ENCODE assay signal across 1 cellular context in the genomic region with DNA sequence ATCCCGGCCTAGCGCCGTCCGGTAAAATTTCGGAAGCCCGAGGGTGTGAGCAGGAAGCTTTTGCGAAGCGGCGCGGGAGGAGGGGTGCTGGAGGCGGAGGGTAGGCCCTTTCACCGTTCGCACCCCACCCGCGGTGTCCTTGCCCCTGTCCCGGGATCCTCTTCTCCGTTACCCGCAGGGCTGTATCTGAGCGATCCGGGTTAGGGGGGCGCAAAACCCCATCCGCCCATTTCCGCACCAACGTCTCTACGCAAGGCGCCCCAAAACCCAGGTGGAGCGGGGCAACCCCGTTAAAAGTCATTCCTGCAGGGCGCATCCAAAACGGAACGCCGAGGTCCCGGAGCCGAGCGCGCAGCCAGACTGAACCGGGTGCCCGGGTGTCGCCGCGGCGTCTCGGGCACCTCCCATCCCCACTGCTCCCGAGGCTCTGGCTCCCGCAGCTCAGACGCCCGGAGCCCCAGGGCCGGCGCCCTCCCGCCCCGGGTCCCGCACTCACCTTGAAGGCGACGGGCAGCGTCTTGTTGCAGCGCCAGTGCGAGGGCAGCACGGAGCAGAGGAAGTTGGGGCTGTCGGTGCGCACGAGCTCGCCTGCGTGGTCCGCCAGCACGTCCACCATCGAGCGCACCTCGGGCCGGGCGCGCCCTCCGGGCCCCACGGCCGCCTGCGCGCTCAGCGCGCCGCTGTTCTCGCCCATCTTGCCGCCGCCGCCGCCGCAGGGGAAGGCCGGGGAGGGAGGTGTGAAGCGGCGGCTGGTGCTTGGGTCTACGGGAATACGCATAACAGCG.
TF ChIP-seq lines count a peak whose summit lies in the region.

No MANE protein-coding gene starts in this region.

TF ChIP-seq in GM12878, 131 proteins besides CTCF, POLR2A, EP300 and RAD21 (continued from another document):
- TF ChIP-seq NKRF (conservative IDR thresholded peaks at IDR 0.05) (peak; percentile 61; the same call in 1 of the 2 replicates), MEF2A (IDR thresholded peaks at IDR 0.05; ENCODE audit: insufficient read depth, low read depth, low read length) (no peak), TCF7 (IDR thresholded peaks at IDR 0.05; ENCODE audit: borderline replicate concordance) (no peak), EED (IDR thresholded peaks at IDR 0.05; ENCODE audit: low read depth) (peak; percentile 44; the same call in 1 of the 2 replicates), IKZF1 (conservative IDR thresholded peaks at IDR 0.05) (peak; percentile 30; the same call in 1 of the 2 replicates), POLR2AphosphoS2 (IDR thresholded peaks at IDR 0.05; ENCODE audit: low read depth, low read length) (peak; percentile 79; the same call in 1 of the 2 replicates), CHD4 (IDR thresholded peaks at IDR 0.05) (no peak), GATAD2B (conservative IDR thresholded peaks at IDR 0.05; ENCODE audit: low read depth) (no peak; the same call in 1 of the 2 replicates), RB1 (IDR thresholded peaks at IDR 0.05; ENCODE audit: borderline replicate concordance) (peak; percentile 43; the same call in 1 of the 2 replicates), STAT1 (conservative IDR thresholded peaks at IDR 0.05) (0 out of 2 replicates have a peak, but pooled peaks have one; percentile 2), SIN3A (IDR thresholded peaks at IDR 0.05; ENCODE audit: low read depth, low read length) (0 out of 2 replicates have a peak, but pooled peaks have one; percentile 7), MXI1 (IDR thresholded peaks at IDR 0.05; ENCODE audit: low read depth, low read length) (peak; percentile 13; the same call in 1 of the 2 replicates), ATF2 (IDR thresholded peaks at IDR 0.05; ENCODE audit: low read length) (no peak), POLR2AphosphoS5 (IDR thresholded peaks at IDR 0.05; ENCODE audit: low read length) (peak; percentile 11; the same call in 1 of the 2 replicates), MTA3 (IDR thresholded peaks at IDR 0.05; ENCODE audit: borderline replicate concordance, low read length) (no peak), YY1 (IDR thresholded peaks at IDR 0.05; ENCODE audit: low read depth, low read length) (peak; percentile 36; the same call in 1 of the 2 replicates)
- TF ChIP-seq, protein P1, sequence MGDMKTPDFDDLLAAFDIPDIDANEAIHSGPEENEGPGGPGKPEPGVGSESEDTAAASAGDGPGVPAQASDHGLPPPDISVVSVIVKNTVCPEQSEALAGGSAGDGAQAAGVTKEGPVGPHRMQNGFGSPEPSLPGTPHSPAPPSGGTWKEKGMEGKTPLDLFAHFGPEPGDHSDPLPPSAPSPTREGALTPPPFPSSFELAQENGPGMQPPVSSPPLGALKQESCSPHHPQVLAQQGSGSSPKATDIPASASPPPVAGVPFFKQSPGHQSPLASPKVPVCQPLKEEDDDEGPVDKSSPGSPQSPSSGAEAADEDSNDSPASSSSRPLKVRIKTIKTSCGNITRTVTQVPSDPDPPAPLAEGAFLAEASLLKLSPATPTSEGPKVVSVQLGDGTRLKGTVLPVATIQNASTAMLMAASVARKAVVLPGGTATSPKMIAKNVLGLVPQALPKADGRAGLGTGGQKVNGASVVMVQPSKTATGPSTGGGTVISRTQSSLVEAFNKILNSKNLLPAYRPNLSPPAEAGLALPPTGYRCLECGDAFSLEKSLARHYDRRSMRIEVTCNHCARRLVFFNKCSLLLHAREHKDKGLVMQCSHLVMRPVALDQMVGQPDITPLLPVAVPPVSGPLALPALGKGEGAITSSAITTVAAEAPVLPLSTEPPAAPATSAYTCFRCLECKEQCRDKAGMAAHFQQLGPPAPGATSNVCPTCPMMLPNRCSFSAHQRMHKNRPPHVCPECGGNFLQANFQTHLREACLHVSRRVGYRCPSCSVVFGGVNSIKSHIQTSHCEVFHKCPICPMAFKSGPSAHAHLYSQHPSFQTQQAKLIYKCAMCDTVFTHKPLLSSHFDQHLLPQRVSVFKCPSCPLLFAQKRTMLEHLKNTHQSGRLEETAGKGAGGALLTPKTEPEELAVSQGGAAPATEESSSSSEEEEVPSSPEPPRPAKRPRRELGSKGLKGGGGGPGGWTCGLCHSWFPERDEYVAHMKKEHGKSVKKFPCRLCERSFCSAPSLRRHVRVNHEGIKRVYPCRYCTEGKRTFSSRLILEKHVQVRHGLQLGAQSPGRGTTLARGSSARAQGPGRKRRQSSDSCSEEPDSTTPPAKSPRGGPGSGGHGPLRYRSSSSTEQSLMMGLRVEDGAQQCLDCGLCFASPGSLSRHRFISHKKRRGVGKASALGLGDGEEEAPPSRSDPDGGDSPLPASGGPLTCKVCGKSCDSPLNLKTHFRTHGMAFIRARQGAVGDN (IDR thresholded peaks at IDR 0.05): peak; percentile 52; the same call in 1 of the 2 replicates
- TF ChIP-seq, protein P2, sequence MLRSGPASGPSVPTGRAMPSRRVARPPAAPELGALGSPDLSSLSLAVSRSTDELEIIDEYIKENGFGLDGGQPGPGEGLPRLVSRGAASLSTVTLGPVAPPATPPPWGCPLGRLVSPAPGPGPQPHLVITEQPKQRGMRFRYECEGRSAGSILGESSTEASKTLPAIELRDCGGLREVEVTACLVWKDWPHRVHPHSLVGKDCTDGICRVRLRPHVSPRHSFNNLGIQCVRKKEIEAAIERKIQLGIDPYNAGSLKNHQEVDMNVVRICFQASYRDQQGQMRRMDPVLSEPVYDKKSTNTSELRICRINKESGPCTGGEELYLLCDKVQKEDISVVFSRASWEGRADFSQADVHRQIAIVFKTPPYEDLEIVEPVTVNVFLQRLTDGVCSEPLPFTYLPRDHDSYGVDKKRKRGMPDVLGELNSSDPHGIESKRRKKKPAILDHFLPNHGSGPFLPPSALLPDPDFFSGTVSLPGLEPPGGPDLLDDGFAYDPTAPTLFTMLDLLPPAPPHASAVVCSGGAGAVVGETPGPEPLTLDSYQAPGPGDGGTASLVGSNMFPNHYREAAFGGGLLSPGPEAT (IDR thresholded peaks at IDR 0.05; ENCODE audit: low read depth): peak; percentile 80
